8 cellular contexts compared by ENCODE assay signal in genomic region chr9:136327313-136327971, GRCh38. TPM values are rescaled to one million over a fixed set of nuclear protein-coding genes. Genes with fewer than 3 reads are reported as not detected.
A peak's percentile ranks its signal among the peaks of the same experiment; 100 is the strongest.
DNase-seq lines count a peak whose midpoint lies in the region; ATAC-seq, FAIRE-seq and TF ChIP-seq lines count a peak whose summit lies in the region.

TSS of gene GPSM1 (plus strand) at chr9:136327539. CDS start at chr9:136327696, 157 bp downstream.

- no peak for TF ChIP-seq POLR2A in spleen (IDR thresholded peaks at IDR 0.05)

- intact Hi-C loops in spleen (cut with DNase I; ENCODE audit: low total_unique reads) = no loop called here

- DNase-seq in NCI-H345 (lab: John Stamatoyannopoulos, UW) (peak; percentile 56), NCI-H345 treated with DMSO at 0.1 percent for 48 hours (lab: John Stamatoyannopoulos, UW; ENCODE audit: unreplicated experiment) (no peak), UCSD-AML1 (lab: John Stamatoyannopoulos, UW; ENCODE audit: unreplicated experiment) (peak; percentile 72), cerebellum (ENCODE audit: low spot score) (peak; percentile 71), keratinocyte (ENCODE audit: low read depth, low spot score) (no peak), spleen (no peak), NCI-H526 treated with DMSO at 0.1 percent for 48 hours (lab: John Stamatoyannopoulos, UW) (no peak)

- ATAC-seq in GM19324 (IDR thresholded peaks at IDR 0.05; ENCODE audit: low FRiP score, unreplicated experiment) = no peak

- WGBS in spleen, 5 donors = 0 to 3% (median 1%) methylated on average over 17 to 88 of the region's 88 CpGs

- no peaks in the 10 kb centered on the region for H3K36me3 ChIP-seq in keratinocyte (ENCODE audit: control insufficient read depth in 2 of 2, extremely low read depth in 1 of 2, insufficient read depth in 2 of 2, low read length in 2 of 2)
- H3K36me3 ChIP-seq in spleen = no peaks in the 10 kb centered on the region

- TF ChIP-seq CTCF in keratinocyte (optimal IDR thresholded peaks at IDR 0.05 in 1 of 3, IDR thresholded peaks at IDR 0.05 in 1 of 3, conservative IDR thresholded peaks at IDR 0.05 in 1 of 3; ENCODE audit: extremely low read depth in 1 of 3, insufficient read depth in 2 of 3, low read length in 3 of 3) = no peak
- TF ChIP-seq CTCF in spleen (IDR thresholded peaks at IDR 0.05 in 8 of 11, conservative IDR thresholded peaks at IDR 0.05 in 3 of 11) = no peak

- peaks cover 17% of the 10 kb centered on the region for H3K27me3 ChIP-seq in keratinocyte (ENCODE audit: control insufficient read depth, extremely low read depth, insufficient read depth, low read length)
- H3K27me3 ChIP-seq in spleen (replicated peaks in 1 of 7) = peaks cover 0 to 52% (median 12%) of the 10 kb centered on the region in 7 donors

- H3K27ac ChIP-seq in keratinocyte (ENCODE audit: control insufficient read depth, insufficient read depth, low read length) (no peak within 1 kb of the TSS), spleen (peak within 1 kb of the TSS in 7 of 8 donors; percentile 54 to 81 (median 77))

- H3K9ac ChIP-seq in keratinocyte (ENCODE audit: control insufficient read depth, extremely low read depth, insufficient read depth, low read length) = peak within 1 kb of the TSS; percentile 41

- H3K4me1 ChIP-seq in keratinocyte (ENCODE audit: control insufficient read depth, extremely low read depth, insufficient read depth, low read length) (peaks cover 20% of the 10 kb centered on the region), spleen (peaks cover 13 to 50% (median 32%) of the 10 kb centered on the region in 6 donors)

- H3K9me1 ChIP-seq in keratinocyte (ENCODE audit: control insufficient read depth, extremely low read depth, insufficient read depth, low read length) = no peaks in the 10 kb centered on the region

- H3K4me2 ChIP-seq in keratinocyte (ENCODE audit: control insufficient read depth, extremely low read depth, insufficient read depth, low read depth, low read length) = peak within 1 kb of the TSS; percentile 84

- FAIRE-seq in keratinocyte (lab: Jason Lieb, UNC) = no peak

- H3K9me3 ChIP-seq in keratinocyte (ENCODE audit: control insufficient read depth, low read depth, low read length) (no peaks in the 10 kb centered on the region), spleen (no peaks in the 10 kb centered on the region)

- H3K4me3 ChIP-seq in keratinocyte (ENCODE audit: control insufficient read depth in 2 of 3, extremely low read depth in 1 of 3, insufficient read depth in 2 of 3, low read depth in 1 of 3, low read length in 3 of 3) (peak within 1 kb of the TSS; percentile 52 to 63 (median 52)), spleen (peak within 1 kb of the TSS; percentile 22 to 75 (median 46))

- H2AFZ ChIP-seq in keratinocyte (ENCODE audit: control insufficient read depth, low read length) = peak within 1 kb of the TSS; percentile 33

- H3K79me2 ChIP-seq in keratinocyte (ENCODE audit: control insufficient read depth, insufficient read depth, low read length) = no peaks in the 10 kb centered on the region

- dilution Hi-C loops in keratinocyte (cut with MboI; ENCODE audit: extremely low pct_ligation_motif_present, low sequenced_read_pairs) = no loop called here

- H4K20me1 ChIP-seq in keratinocyte (ENCODE audit: control insufficient read depth, extremely low read depth, insufficient read depth, low read length) = no peaks in the 10 kb centered on the region

RNA-seq across cellular contexts. Expression of gene GPSM1, which starts in this region (rescaled TPM):
- total RNA-seq in cerebellum (48.0 TPM), spleen (10 to 100 TPM in 5 of 7 donors, 1 to 10 TPM in 2; 9.5 to 27.9 (median 14.3) TPM)
- polyA plus RNA-seq in keratinocyte (2.5 to 8.1 TPM (median 3.3 TPM) in 3 replicates), spleen (10 to 100 TPM in 1 of 3 donors, 1 to 10 TPM in 2; 4.5 to 20.5 (median 9.3) TPM)
- polyA plus RNA-seq in keratinocyte (2011; ENCODE audit: low read depth) = 3.3 TPM
- polyA plus RNA-seq in keratinocyte (2011; cell fraction: cytosol; rRNA removed) = 2.5 and 7.4 TPM in 2 replicates
- polyA plus RNA-seq in keratinocyte (2011; cell fraction: nucleus; rRNA removed) = 12.7 and 21.1 TPM in 2 replicates
- polyA plus RNA-seq in keratinocyte (2012; ENCODE audit: low replicate concordance) = 6.2 and 8.7 TPM in 2 replicates
- polyA minus RNA-seq in keratinocyte = 2.0 to 4.7 TPM (median 3.7 TPM) in 3 replicates
- polyA minus RNA-seq in keratinocyte (2011; cell fraction: cytosol; rRNA and poly(A)+ RNA removed) = 12.9 TPM
- polyA minus RNA-seq in keratinocyte (2011; cell fraction: nucleus; rRNA and poly(A)+ RNA removed) = 7.6 and 11.4 TPM in 2 replicates

Comparison
In these comparisons a context has a peak if more than half of its experiments do, and no peak if none do; other contexts are left out.
1. DNase-seq: peak in NCI-H345 (single experiment), UCSD-AML1 (single experiment) and cerebellum (single experiment); none in NCI-H345 treated with DMSO at 0.1 percent for 48 hours (single experiment), keratinocyte (single experiment), spleen (single experiment) and NCI-H526 treated with DMSO at 0.1 percent for 48 hours (single experiment).